Comparison of ENCODE assay signal across 8 cellular contexts in genomic region chr12:22443379-22444316, GRCh38.
DNase-seq lines count a peak whose midpoint lies in the region; ATAC-seq and TF ChIP-seq lines count a peak whose summit lies in the region.

No MANE protein-coding gene starts in this region.

- BruUV-seq in mammary epithelial cell (replicated peaks; lab: Mats Ljungman, UMichigan), result no TSS peak

- H3K27me3 ChIP-seq in WERI-Rb-1 (ENCODE audit: insufficient read depth, low read depth, severe bottlenecking), result no peaks in the 10 kb centered on the region
- no peaks in the 10 kb centered on the region for H3K27me3 ChIP-seq in mammary epithelial cell (ENCODE audit: insufficient read depth, low read length)

- 28% methylated on average over 17 of the region's 17 CpGs for WGBS in mammary epithelial cell (ENCODE audit: low coverage, missing lambda C conversion rate)

- ATAC-seq in GM18868 (IDR thresholded peaks at IDR 0.05; ENCODE audit: unreplicated experiment) (peak; percentile 99), HG03066 (IDR thresholded peaks at IDR 0.05; ENCODE audit: low read depth, unreplicated experiment) (peak; percentile 98)

- in situ Hi-C loops in mammary epithelial cell (cut with MboI; ENCODE audit: low sequenced_read_pairs in 2 of 2), result loop anchor here (10.0 kb wide), 2 partner anchors 109 to 359 kb away; partner anchors contain the start of gene ST8SIA1 (in 2 of the 2)

- no peaks in the 10 kb centered on the region for H3K4me1 ChIP-seq in mammary epithelial cell (ENCODE audit: insufficient read depth, low read length)

- no peaks in the 10 kb centered on the region for H3K79me2 ChIP-seq in mammary epithelial cell (ENCODE audit: insufficient read depth, low read length)

- H3K9ac ChIP-seq in mammary epithelial cell (ENCODE audit: insufficient read depth, low read length), result no peak overlapping the region

- H3K4me3 ChIP-seq in WERI-Rb-1 (ENCODE audit: low read depth, low read length) (no peak overlapping the region), mammary epithelial cell (replicated peaks in 1 of 3; ENCODE audit: insufficient read depth in 1 of 3, low read depth in 2 of 3, low read length in 3 of 3) (no peak overlapping the region)

- peak overlapping the region; percentile 46 for H2AFZ ChIP-seq in mammary epithelial cell (ENCODE audit: low read depth, low read length)

- TF ChIP-seq CTCF in AG09319 (IDR thresholded peaks at IDR 0.05; ENCODE audit: low read depth, low read length) (peak; percentile 74), WERI-Rb-1 (IDR thresholded peaks at IDR 0.05; ENCODE audit: low read depth, low read length) (peak; percentile 82), mammary epithelial cell (conservative IDR thresholded peaks at IDR 0.05 in 1 of 2, IDR thresholded peaks at IDR 0.05 in 1 of 2; ENCODE audit: extremely low read depth in 1 of 2, insufficient read depth in 1 of 2, low read depth in 1 of 2, low read length in 2 of 2) (peak; percentile 81 to 84)

- H3K27ac ChIP-seq in WERI-Rb-1 (no peak overlapping the region), mammary epithelial cell (ENCODE audit: insufficient read depth, low read depth, low read length) (no peak overlapping the region)

- CTCF ChIA-PET in mammary epithelial cell (lab: Charles Lee; ENCODE audit: low non-redundant PET), result interaction anchor here (0.5 to 1.0 kb wide), 4 partner anchors 108 to 746 kb away, joined by 3 to 10 read pairs (median 6); no protein-coding TSS in a partner anchor

- intact Hi-C loops in mammary epithelial cell (cut with micrococcal nuclease), result loop anchor here (1.0 to 10.0 kb wide), 5 partner anchors 108 to 749 kb away; no protein-coding TSS in a partner anchor

- H3K4me2 ChIP-seq in mammary epithelial cell (ENCODE audit: insufficient read depth, low read depth, low read length), result no peak overlapping the region

- no peaks in the 10 kb centered on the region for H4K20me1 ChIP-seq in mammary epithelial cell (ENCODE audit: insufficient read depth, low read length)

- dilution Hi-C loops in mammary epithelial cell (cut with HindIII; ENCODE audit: low sequenced_read_pairs), result no loop called here

- no peak for DNase-seq in AG09319 (ENCODE audit: extremely low read depth, low read depth)
- peak; percentile 82 for DNase-seq in NCI-H2107 treated with DMSO at 0.1 percent for 48 hours (lab: John Stamatoyannopoulos, UW; ENCODE audit: unreplicated experiment)
- peak; percentile 71 for DNase-seq in WERI-Rb-1
- peak; percentile 71 for DNase-seq in mammary epithelial cell
- peak; percentile 93 for DNase-seq in islet precursor cell
- peak; percentile 15 to 47 for DNase-seq in stimulated activated CD4-positive, alpha-beta T cell treated with anti-CD3 and anti-CD28 coated beads, Interleukin-1b, Interleukin-23, amount 100 ng/mL, for 4 hours (ENCODE audit: low read depth in 2 of 2)

- H3K9me3 ChIP-seq in WERI-Rb-1 (ENCODE audit: severe bottlenecking) (no peaks in the 10 kb centered on the region), mammary epithelial cell (replicated peaks; ENCODE audit: insufficient read depth, low read length) (no peaks in the 10 kb centered on the region)

- H3K36me3 ChIP-seq in WERI-Rb-1 (no peaks in the 10 kb centered on the region), mammary epithelial cell (ENCODE audit: insufficient read depth, low read length) (no peaks in the 10 kb centered on the region)
